Comparison of ENCODE assay signal across 8 cellular contexts in the genomic region with DNA sequence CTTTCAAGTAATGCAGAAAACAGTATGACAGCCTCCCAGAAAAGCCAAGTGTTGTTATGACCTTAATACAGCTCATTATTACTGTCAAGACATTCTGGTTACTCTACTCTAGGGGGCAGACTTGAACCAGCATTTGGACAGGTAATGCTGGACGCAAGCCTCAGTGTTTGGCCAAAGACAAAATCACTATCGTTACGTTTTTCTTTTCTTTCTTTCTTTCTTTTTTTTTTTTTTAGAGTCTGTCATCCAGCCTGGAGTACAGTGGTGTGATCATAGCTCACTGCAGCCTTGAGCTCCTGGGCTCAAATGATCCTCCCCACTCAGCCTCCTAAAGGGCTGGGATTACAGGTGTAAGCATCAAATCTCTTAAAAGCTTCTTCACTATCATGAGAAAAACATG. TPM values are rescaled to one million over a fixed set of nuclear protein-coding genes. Genes with fewer than 3 reads are reported as not detected.
DNase-seq lines count a peak whose midpoint lies in the region; ATAC-seq and TF ChIP-seq lines count a peak whose summit lies in the region.

No MANE protein-coding gene starts in this region.

- H3K4me3 Mint-ChIP-seq in activated CD8-positive, alpha-beta T cell treated with anti-CD3 and anti-CD28 coated beads for 36 hours = no peak overlapping the region

- no peak overlapping the region for H3K27ac Mint-ChIP-seq in activated CD8-positive, alpha-beta T cell treated with anti-CD3 and anti-CD28 coated beads for 36 hours

- peak; percentile 77 for TF ChIP-seq CTCF in activated CD8-positive, alpha-beta T cell treated with anti-CD3 and anti-CD28 coated beads for 36 hours (IDR thresholded peaks at IDR 0.05)
- TF ChIP-seq CTCF in cardiac muscle cell (IDR thresholded peaks at IDR 0.05; ENCODE audit: low read depth, low read length) = peak; percentile 73

- intact Hi-C loops in activated CD8-positive, alpha-beta T cell treated with anti-CD3 and anti-CD28 coated beads for 36 hours (cut with micrococcal nuclease) = loop anchor here (1.0 kb wide), 1 partner anchor 127 kb away; no protein-coding TSS in a partner anchor

- ATAC-seq in GM19025 (IDR thresholded peaks at IDR 0.05; ENCODE audit: low read depth, unreplicated experiment) (peak; percentile 79), HG03066 (IDR thresholded peaks at IDR 0.05; ENCODE audit: low read depth, unreplicated experiment) (peak; percentile 78)
- peak; percentile 87 for ATAC-seq in activated CD8-positive, alpha-beta T cell treated with anti-CD3 and anti-CD28 coated beads for 36 hours

- H3K9me3 Mint-ChIP-seq in activated CD8-positive, alpha-beta T cell treated with anti-CD3 and anti-CD28 coated beads for 36 hours = peaks cover 2% of the 10 kb centered on the region

- peaks cover 6% of the 10 kb centered on the region for H3K4me1 Mint-ChIP-seq in activated CD8-positive, alpha-beta T cell treated with anti-CD3 and anti-CD28 coated beads for 36 hours (ENCODE audit: low read depth)

- H3K4me3 ChIP-seq in cardiac muscle cell = no peak overlapping the region

- POLR2A ChIA-PET in activated CD8-positive, alpha-beta T cell treated with anti-CD3 and anti-CD28 coated beads for 36 hours (lab: Charles Lee) = interaction anchor here (0.7 kb wide), 2 partner anchors 11 to 248 kb away, joined by 3 to 5 read pairs; no protein-coding TSS in a partner anchor

- no peaks in the 10 kb centered on the region for H3K36me3 ChIP-seq in cardiac muscle cell

- no peak overlapping the region for H3K27ac ChIP-seq in cardiac muscle cell

- no peaks in the 10 kb centered on the region for H3K9me3 ChIP-seq in cardiac muscle cell (ENCODE audit: low read depth)

- peak; percentile 80 for DNase-seq in DMS53 (lab: John Stamatoyannopoulos, UW)
- peak; percentile 69 to 72 for DNase-seq in NCI-H2081 (lab: John Stamatoyannopoulos, UW)
- peak; percentile 17 for DNase-seq in activated CD8-positive, alpha-beta T cell treated with anti-CD3 and anti-CD28 coated beads for 36 hours
- peak; percentile 70 to 85 for DNase-seq in cardiac muscle cell (ENCODE audit: low read depth in 1 of 2, low spot score in 1 of 2)
- peak; percentile 65 for DNase-seq in renal cortical epithelial cell (ENCODE audit: low read depth)
- no peak for DNase-seq in stimulated activated CD4-positive, alpha-beta T cell treated with anti-CD3 and anti-CD28 coated beads, Interleukin-2, amount 100 ng/mL, for 24 hours

- CTCF ChIA-PET in activated CD8-positive, alpha-beta T cell treated with anti-CD3 and anti-CD28 coated beads for 36 hours (lab: Charles Lee) = interaction anchor here (0.6 to 3.1 kb wide), 34 partner anchors 11 to 387 kb away, joined by 3 to 84 read pairs (median 5); partner anchors contain the start of genes TMEM45A and TOMM70

- no peaks in the 10 kb centered on the region for H3K36me3 Mint-ChIP-seq in activated CD8-positive, alpha-beta T cell treated with anti-CD3 and anti-CD28 coated beads for 36 hours (ENCODE audit: low read depth)

- H3K27me3 ChIP-seq in cardiac muscle cell = no peaks in the 10 kb centered on the region

- H3K4me1 ChIP-seq in cardiac muscle cell (ENCODE audit: low read depth) = no peaks in the 10 kb centered on the region

- H3K27me3 Mint-ChIP-seq in activated CD8-positive, alpha-beta T cell treated with anti-CD3 and anti-CD28 coated beads for 36 hours = no peaks in the 10 kb centered on the region

RNA-seq across cellular contexts. Expression of gene TMEM45A, which starts 29.4 kb away (rescaled TPM):
- total RNA-seq in activated CD8-positive, alpha-beta T cell treated with anti-CD3 and anti-CD28 coated beads for 36 hours = 1 to 10 TPM; 1.1 to 1.8 TPM
- total RNA-seq in cardiac muscle cell = 37.6 and 58.0 TPM in 2 replicates
- 90.4 and 96.3 TPM in 2 replicates for polyA plus RNA-seq in cardiac muscle cell
- total RNA-seq in renal cortical epithelial cell = 11.3 and 33.5 TPM in 2 replicates

Comparison
In these comparisons a context has a peak if more than half of its experiments do, and no peak if none do; other contexts are left out.
1. DNase-seq: peak in DMS53 (single experiment), NCI-H2081 (2 of 2), activated CD8-positive, alpha-beta T cell treated with anti-CD3 and anti-CD28 coated beads for 36 hours (single experiment), cardiac muscle cell (2 of 2) and renal cortical epithelial cell (single experiment); none in stimulated activated CD4-positive, alpha-beta T cell treated with anti-CD3 and anti-CD28 coated beads, Interleukin-2, amount 100 ng/mL, for 24 hours (0 of 2).
2. Peak in every context shown above with its lines, with median percentiles within 50 percentile points of each other: ATAC-seq.